8 cellular contexts compared by ENCODE assay signal in the genomic region with DNA sequence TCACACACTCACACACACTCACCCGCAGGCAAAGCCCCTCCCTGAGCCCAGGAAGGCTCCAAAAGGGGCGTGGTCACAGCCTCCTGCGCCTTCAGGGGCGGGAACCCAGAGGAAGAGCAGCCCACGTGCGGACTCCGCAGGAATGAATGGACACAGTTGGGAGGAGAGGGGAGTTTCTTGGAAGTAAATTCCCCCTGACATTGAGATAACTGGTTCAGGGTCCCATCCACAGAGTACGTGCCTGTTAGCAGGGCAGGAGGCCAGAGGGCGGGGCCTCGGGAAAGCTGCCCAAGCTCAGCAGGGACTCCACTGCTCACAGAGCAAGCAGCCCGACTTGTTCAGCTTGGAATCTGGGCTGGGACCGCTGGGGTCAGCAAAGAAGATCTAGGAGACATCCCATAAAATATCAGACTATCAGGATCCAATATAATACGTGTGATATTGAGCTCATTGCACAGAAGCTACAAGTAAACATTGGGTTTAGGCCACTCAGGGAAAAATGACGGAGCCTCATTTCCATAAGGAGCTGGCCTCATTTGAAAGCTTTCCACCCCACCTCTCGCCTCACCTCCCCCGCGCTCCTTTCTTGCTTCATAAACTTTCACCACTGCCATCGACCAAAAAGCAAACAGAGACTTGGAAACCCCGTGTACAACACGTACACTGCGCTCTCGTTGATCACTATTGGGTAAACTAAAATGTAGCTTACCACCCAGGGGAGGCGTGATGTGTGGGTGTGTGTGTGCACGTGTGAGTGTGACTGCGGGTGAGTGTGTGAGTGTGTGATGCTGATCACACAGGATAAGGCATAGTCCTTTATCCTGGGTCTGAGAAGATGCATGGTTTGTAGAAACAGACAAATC. TPM values are rescaled to one million over a fixed set of nuclear protein-coding genes. Genes with fewer than 3 reads are reported as not detected.
DNase-seq lines count a peak whose midpoint lies in the region; ATAC-seq and TF ChIP-seq lines count a peak whose summit lies in the region.

No MANE protein-coding gene starts in this region.

- peaks cover 11% of the 10 kb centered on the region for H3K4me1 ChIP-seq in ovary (ENCODE audit: insufficient read depth)
- peaks cover 0 to 28% (median 2%) of the 10 kb centered on the region in 4 donors for H3K4me1 ChIP-seq in Peyer's patch

- intact Hi-C loops in ovary (cut with DNase I): no loop called here

- no peak overlapping the region for H3K27ac Mint-ChIP-seq in activated T-cell treated with anti-CD3 and anti-CD28 coated beads, Interleukin-2, amount 50 U/mL, for 24 hours

- H3K27me3 Mint-ChIP-seq in activated T-cell treated with anti-CD3 and anti-CD28 coated beads, Interleukin-2, amount 50 U/mL, for 24 hours: no peaks in the 10 kb centered on the region

- peaks cover 30% of the 10 kb centered on the region for H3K36me3 Mint-ChIP-seq in activated T-cell treated with anti-CD3 and anti-CD28 coated beads, Interleukin-2, amount 50 U/mL, for 24 hours (ENCODE audit: low read depth)

- TF ChIP-seq CTCF in fibroblast of the aortic adventitia (IDR thresholded peaks at IDR 0.05; ENCODE audit: insufficient read depth, low read length) (no peak), ovary (IDR thresholded peaks at IDR 0.05) (no peak), Peyer's patch (IDR thresholded peaks at IDR 0.05) (no peak)

- H3K27ac ChIP-seq in ovary (no peak overlapping the region), Peyer's patch (no peak overlapping the region)

- WGBS in ovary, 3 donors: 8 to 13% (median 13%) methylated on average over 25 of the region's 25 CpGs

- peaks cover 3% of the 10 kb centered on the region for H3K4me1 Mint-ChIP-seq in activated T-cell treated with anti-CD3 and anti-CD28 coated beads, Interleukin-2, amount 50 U/mL, for 24 hours (ENCODE audit: low read depth)

- H3K27me3 ChIP-seq in ovary (no peaks in the 10 kb centered on the region), Peyer's patch (no peaks in the 10 kb centered on the region)

- no peak for ATAC-seq in GM19467 (IDR thresholded peaks at IDR 0.05; ENCODE audit: unreplicated experiment)
- no peak for ATAC-seq in HG02973 (IDR thresholded peaks at IDR 0.05; ENCODE audit: unreplicated experiment)

- TF ChIP-seq EP300 in ovary (IDR thresholded peaks at IDR 0.05): no peak

- TF ChIP-seq POLR2A in ovary (IDR thresholded peaks at IDR 0.05) (no peak), Peyer's patch (IDR thresholded peaks at IDR 0.05) (no peak)

- H3K9me3 Mint-ChIP-seq in activated T-cell treated with anti-CD3 and anti-CD28 coated beads, Interleukin-2, amount 50 U/mL, for 24 hours: no peaks in the 10 kb centered on the region

- no peaks in the 10 kb centered on the region for H3K36me3 ChIP-seq in ovary
- H3K36me3 ChIP-seq in Peyer's patch: no peaks in the 10 kb centered on the region

- H3K9me3 ChIP-seq in ovary (no peaks in the 10 kb centered on the region), Peyer's patch (no peaks in the 10 kb centered on the region)

- H3K4me3 Mint-ChIP-seq in activated T-cell treated with anti-CD3 and anti-CD28 coated beads, Interleukin-2, amount 50 U/mL, for 24 hours: no peak overlapping the region

- DNase-seq in Daoy (ENCODE audit: low read depth) (peak; percentile 88), NCI-H460 (ENCODE audit: extremely low read depth, low read depth) (peak; percentile 38), fibroblast of the aortic adventitia (ENCODE audit: low read depth) (peak; percentile 77), ovary (peak; percentile 81 to 88 (median 84)), Peyer's patch (no peak)
- DNase-seq in activated T-cell treated with anti-CD3 and anti-CD28 coated beads, Interleukin-2, amount 50 U/mL, for 24 hours: no peak

- H3K4me3 ChIP-seq in fibroblast of the aortic adventitia (ENCODE audit: low read depth, low read length): no peak overlapping the region
- no peak overlapping the region for H3K4me3 ChIP-seq in ovary
- H3K4me3 ChIP-seq in Peyer's patch: no peak overlapping the region

RNA-seq across cellular contexts. Expression of gene TM2D3, which starts 36.0 kb away (rescaled TPM):
- total RNA-seq in Daoy (2014; rRNA removed; shearing (Covaris generic)): 37.4 and 52.5 TPM in 2 replicates
- 32.3 and 35.8 TPM in 2 replicates for total RNA-seq in NCI-H460 (2014; rRNA removed; shearing (Covaris generic))
- polyA plus RNA-seq in NCI-H460 (2014; cell fraction: nucleus; rRNA removed): 30.5 and 53.1 TPM in 2 replicates
- total RNA-seq in fibroblast of the aortic adventitia (ENCODE audit: low replicate concordance) (37.0 and 41.8 TPM in 2 replicates), ovary (10 to 100 TPM; 46.0 to 76.9 (median 57.3) TPM), Peyer's patch (10 to 100 TPM; 20.8 to 99.9 (median 28.5) TPM)
- polyA plus RNA-seq in ovary: 10 to 100 TPM; 46.5 to 70.7 TPM

Comparison
In these comparisons a context has a peak if more than half of its experiments do, and no peak if none do; other contexts are left out.
1. DNase-seq: peak in Daoy (single experiment), NCI-H460 (single experiment), fibroblast of the aortic adventitia (single experiment) and ovary (5 of 5); none in activated T-cell treated with anti-CD3 and anti-CD28 coated beads, Interleukin-2, amount 50 U/mL, for 24 hours (single experiment) and Peyer's patch (0 of 3).